8 cellular contexts compared by ENCODE assay signal in genomic region chr9:124320062-124320973, GRCh38.
DNase-seq lines count a peak whose midpoint lies in the region; ATAC-seq and TF ChIP-seq lines count a peak whose summit lies in the region.

No MANE protein-coding gene starts in this region.

- TF ChIP-seq EP300 in sigmoid colon (IDR thresholded peaks at IDR 0.05): no peak

- H3K4me1 ChIP-seq in DND-41 (ENCODE audit: insufficient read depth, low read length) (peaks cover 4% of the 10 kb centered on the region; the same call in 1 of the 2 replicates), RWPE2 (ENCODE audit: insufficient read depth, poor library complexity, severe bottlenecking) (no peaks in the 10 kb centered on the region), right cardiac atrium (ENCODE audit: control insufficient read depth, insufficient read depth, low read length) (no peaks in the 10 kb centered on the region), sigmoid colon (peaks cover 0 to 10% (median 7%) of the 10 kb centered on the region in 4 donors)

- peak; percentile 78 for TF ChIP-seq CTCF in DND-41 (IDR thresholded peaks at IDR 0.05; ENCODE audit: borderline replicate concordance, extremely low read depth, low read length, poor library complexity, severe bottlenecking)
- peak; percentile 92 for TF ChIP-seq CTCF in RWPE2 (IDR thresholded peaks at IDR 0.05; ENCODE audit: poor library complexity, severe bottlenecking)
- peak; percentile 74 to 86 (median 78) for TF ChIP-seq CTCF in sigmoid colon (IDR thresholded peaks at IDR 0.05)

- DNase-seq in DND-41 (peak; percentile 61), KBM-7 (peak; percentile 55), RWPE2 (ENCODE audit: low spot score) (no peak), amniotic epithelial cell (ENCODE audit: low read depth) (peak; percentile 39), right cardiac atrium (peak; percentile 76 to 89 (median 84)), sigmoid colon (peak; percentile 81)

- ATAC-seq in DND-41 (ENCODE audit: insufficient read depth, low read depth) (peak; percentile 71), RWPE2 (ENCODE audit: low read depth) (peak; percentile 91), right cardiac atrium (peak; percentile 82 to 88), HG02973 (IDR thresholded peaks at IDR 0.05; ENCODE audit: unreplicated experiment) (no peak), GM18907 (IDR thresholded peaks at IDR 0.05; ENCODE audit: unreplicated experiment) (no peak)

- in situ Hi-C loops in KBM-7 (cut with MboI; ENCODE audit: low pct_unique_long_range_greater_than_20kb, low sequenced_read_pairs): no loop called here

- H3K79me2 ChIP-seq in DND-41 (ENCODE audit: insufficient read depth, low read length): no peaks in the 10 kb centered on the region

- H3K27me3 ChIP-seq in DND-41 (ENCODE audit: insufficient read depth, low read length, poor library complexity): no peaks in the 10 kb centered on the region
- H3K27me3 ChIP-seq in RWPE2 (ENCODE audit: insufficient read depth, poor library complexity, severe bottlenecking): no peaks in the 10 kb centered on the region
- no peaks in the 10 kb centered on the region for H3K27me3 ChIP-seq in right cardiac atrium (ENCODE audit: control insufficient read depth, insufficient read depth)
- H3K27me3 ChIP-seq in sigmoid colon: no peaks in the 10 kb centered on the region

- H3K4me3 ChIP-seq in DND-41 (ENCODE audit: low read depth in 1 of 2, low read length in 2 of 2) (no peak overlapping the region), RWPE2 (ENCODE audit: severe bottlenecking) (no peak overlapping the region), right cardiac atrium (ENCODE audit: low read length) (no peak overlapping the region), sigmoid colon (no peak overlapping the region)

- intact Hi-C loops in right cardiac atrium (cut with DNase I) (loop anchor here (2.0 to 5.0 kb wide), 2 partner anchors 193 to 194 kb away; no protein-coding TSS in a partner anchor), sigmoid colon (cut with DNase I) (loop anchor here (1.0 to 2.0 kb wide), 2 partner anchors 64 to 193 kb away; partner anchors contain the start of gene NEK6)

- H3K36me3 ChIP-seq in DND-41 (ENCODE audit: insufficient read depth, low read length): no peaks in the 10 kb centered on the region
- peaks cover 66% of the 10 kb centered on the region for H3K36me3 ChIP-seq in RWPE2 (ENCODE audit: low read depth)
- H3K36me3 ChIP-seq in sigmoid colon: peaks cover 0 to 34% (median 17%) of the 10 kb centered on the region in 4 donors

- H4K20me1 ChIP-seq in DND-41 (ENCODE audit: insufficient read depth, low read length): 0 out of 2 replicates have a peak, but pooled peaks cover 2% of the 10 kb centered on the region

- WGBS in right cardiac atrium: 56% methylated on average over 17 of the region's 17 CpGs
- 61 to 68% methylated on average over 17 of the region's 17 CpGs for WGBS in sigmoid colon, 2 donors

- peak overlapping the region; percentile 62 for H2AFZ ChIP-seq in DND-41 (ENCODE audit: low read depth, low read length)

- no peak for TF ChIP-seq POLR2A in sigmoid colon (IDR thresholded peaks at IDR 0.05)

- H3K9me3 ChIP-seq in DND-41 (ENCODE audit: insufficient read depth, low read length, severe bottlenecking) (no peaks in the 10 kb centered on the region), RWPE2 (ENCODE audit: severe bottlenecking) (no peaks in the 10 kb centered on the region), right cardiac atrium (ENCODE audit: control insufficient read depth, low read length) (no peaks in the 10 kb centered on the region), sigmoid colon (no peaks in the 10 kb centered on the region)

- no peak overlapping the region for H3K9ac ChIP-seq in DND-41 (ENCODE audit: low read depth, low read length)

- H3K27ac ChIP-seq in DND-41 (ENCODE audit: low read length) (no peak overlapping the region), RWPE2 (ENCODE audit: poor library complexity, severe bottlenecking) (no peak overlapping the region), right cardiac atrium (ENCODE audit: low read length) (no peak overlapping the region), sigmoid colon (peak overlapping the region in 1 of 4 donors; percentile 7)

- no peak overlapping the region for H3K4me2 ChIP-seq in DND-41 (ENCODE audit: insufficient read depth, low read length)

Comparison
In these comparisons a context has a peak if more than half of its experiments do, and no peak if none do; other contexts are left out.
1. ATAC-seq: peak in DND-41 (single experiment), RWPE2 (single experiment) and right cardiac atrium (2 of 2); none in HG02973 (single experiment) and GM18907 (single experiment).
2. Peak in every context shown above with its lines, with median percentiles within 50 percentile points of each other: CTCF ChIP-seq.